ENCODE assay signal across 6 cellular contexts in the genomic region with DNA sequence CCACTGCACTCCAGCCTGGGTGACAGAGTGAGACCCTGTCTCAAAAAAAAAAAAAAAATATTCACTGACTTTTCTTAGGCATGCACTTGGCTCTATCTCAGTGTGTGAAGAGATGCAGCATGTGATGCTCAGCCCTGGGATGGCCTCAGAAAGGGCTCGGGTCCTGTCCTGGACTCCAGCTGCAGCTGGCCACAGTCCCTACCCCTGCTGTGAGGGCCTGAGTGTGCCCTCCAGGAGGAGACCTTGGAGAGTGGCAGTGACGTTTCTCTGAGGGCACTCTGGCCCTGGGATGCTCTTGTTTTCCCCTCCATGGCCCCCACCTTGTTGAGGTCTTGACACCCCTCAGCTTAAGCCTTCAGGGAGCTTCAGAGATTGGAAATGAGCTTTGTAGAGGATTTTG.
"Had no signal": no experiment of that assay in that cellular context is flagged by ENCODE, and none has a peak within 500 bp of the region (broad histone marks: within the 10 kb centered on the region; RNA-seq: fewer than 3 reads in every experiment).

No MANE protein-coding gene starts in this region.

- H3K4me3 ChIP-seq: GM23338, HAP-1, K562 had no signal

- H3K4me2 ChIP-seq: GM23338 had no signal

- H3K4me3 Mint-ChIP-seq: GM23338, HFFc6 had no signal

- DNase-seq: HFFc6, IMR-90, KG1 had no signal

- H2AFZ ChIP-seq: GM23338 had no signal

- H3K36me3 ChIP-seq: HAP-1 had no signal

- H3K27ac Mint-ChIP-seq: GM23338, HFFc6 had no signal

- H3K9me3 Mint-ChIP-seq: GM23338, HFFc6 had no signal

- H3K9me3 ChIP-seq: HAP-1 had no signal

- H3K4me1 ChIP-seq: HAP-1 had no signal
